ENCODE assay signal across 9 cellular contexts in the genomic region with DNA sequence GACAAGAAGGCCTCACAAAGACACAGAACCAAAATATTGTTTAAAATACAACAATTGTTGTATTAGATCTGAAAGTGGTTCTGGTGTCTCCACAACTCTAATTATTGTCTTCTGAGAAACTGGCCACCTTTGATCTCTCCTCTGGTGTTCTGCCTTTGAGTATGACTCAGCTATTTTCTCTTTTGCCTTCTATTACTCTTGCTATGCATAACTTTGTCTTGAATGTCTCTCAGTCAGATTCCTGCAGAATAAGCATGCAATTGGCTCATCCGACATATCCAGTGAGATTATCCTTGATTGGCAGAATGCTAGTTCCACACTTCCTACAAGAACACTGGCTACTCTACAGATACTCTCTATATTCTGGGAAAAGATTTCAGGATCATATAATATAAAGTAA. TPM values are rescaled to one million over a fixed set of nuclear protein-coding genes. Genes with fewer than 3 reads are reported as not detected.
DNase-seq lines count a peak whose midpoint lies in the region; ATAC-seq and TF ChIP-seq lines count a peak whose summit lies in the region.
"Had no signal": no experiment of that assay in that cellular context is flagged by ENCODE, and none has a peak within 500 bp of the region (broad histone marks: within the 10 kb centered on the region; RNA-seq: fewer than 3 reads in every experiment).

No MANE protein-coding gene starts in this region.

- H3K4me3 Mint-ChIP-seq in osteocyte (ENCODE audit: unreplicated experiment) (no peak overlapping the region), endothelial cell (ENCODE audit: unreplicated experiment) (no peak overlapping the region)
- H3K4me3 Mint-ChIP-seq: dendritic cell treated with granulocyte-macrophage colony-stimulating factor and Interleukin-4, amounts not matched to agents 40 ng/mL and 50 ng/mL, for 4 days had no signal

- peak; percentile 91 for ATAC-seq in GM18519 (IDR thresholded peaks at IDR 0.05; ENCODE audit: low FRiP score, unreplicated experiment)
- peak; percentile 76 for ATAC-seq in HG03095 (IDR thresholded peaks at IDR 0.05; ENCODE audit: unreplicated experiment)

- H3K27me3 Mint-ChIP-seq in osteocyte (ENCODE audit: unreplicated experiment) (no peaks in the 10 kb centered on the region), endothelial cell (ENCODE audit: unreplicated experiment) (peaks cover 2% of the 10 kb centered on the region)
- H3K27me3 Mint-ChIP-seq: dendritic cell treated with granulocyte-macrophage colony-stimulating factor and Interleukin-4, amounts not matched to agents 40 ng/mL and 50 ng/mL, for 4 days had no signal

- peak; percentile 92 for DNase-seq in amniotic epithelial cell (ENCODE audit: low read depth)
- DNase-seq in osteocyte (ENCODE audit: extremely low spot score, unreplicated experiment), result no peak
- DNase-seq in activated CD8-positive, alpha-beta memory T cell treated with anti-CD3 and anti-CD28 coated beads for 24 hours, result no peak
- DNase-seq in 8988T, result no peak
- no peak for DNase-seq in activated effector memory CD4-positive, alpha-beta T cell treated with Interleukin-2 at 50 U/mL for 16 hours
- DNase-seq in endothelial cell (ENCODE audit: low spot score), result no peak

- H3K36me3 Mint-ChIP-seq in osteocyte (ENCODE audit: unreplicated experiment) (no peaks in the 10 kb centered on the region), endothelial cell (ENCODE audit: low read depth, unreplicated experiment) (no peaks in the 10 kb centered on the region)

- peaks cover 7% of the 10 kb centered on the region for H3K9me3 Mint-ChIP-seq in osteocyte (ENCODE audit: unreplicated experiment)
- no peaks in the 10 kb centered on the region for H3K9me3 Mint-ChIP-seq in endothelial cell (ENCODE audit: unreplicated experiment)
- H3K9me3 Mint-ChIP-seq: dendritic cell treated with granulocyte-macrophage colony-stimulating factor and Interleukin-4, amounts not matched to agents 40 ng/mL and 50 ng/mL, for 4 days had no signal

- H3K4me1 Mint-ChIP-seq in osteocyte (ENCODE audit: unreplicated experiment) (peaks cover 14% of the 10 kb centered on the region), endothelial cell (ENCODE audit: unreplicated experiment) (no peaks in the 10 kb centered on the region)

- H3K27ac Mint-ChIP-seq in osteocyte (ENCODE audit: unreplicated experiment), result peak overlapping the region; percentile 82
- H3K27ac Mint-ChIP-seq in endothelial cell (ENCODE audit: unreplicated experiment), result no peak overlapping the region
- H3K27ac Mint-ChIP-seq: dendritic cell treated with granulocyte-macrophage colony-stimulating factor and Interleukin-4, amounts not matched to agents 40 ng/mL and 50 ng/mL, for 4 days had no signal

- TF ChIP-seq CTCF in osteocyte (IDR thresholded peaks at IDR 0.05) (no peak), endothelial cell (IDR thresholded peaks at IDR 0.05; ENCODE audit: unreplicated experiment) (no peak)

RNA-seq across cellular contexts. Expression of gene EPM2A, which starts 14.3 kb away (rescaled TPM):
- total RNA-seq in osteocyte (13.6 and 17.6 TPM in 2 replicates), endothelial cell (ENCODE audit: unreplicated experiment) (6.1 TPM)
